ENCODE assay signal across 1 cellular context in the genomic region with DNA sequence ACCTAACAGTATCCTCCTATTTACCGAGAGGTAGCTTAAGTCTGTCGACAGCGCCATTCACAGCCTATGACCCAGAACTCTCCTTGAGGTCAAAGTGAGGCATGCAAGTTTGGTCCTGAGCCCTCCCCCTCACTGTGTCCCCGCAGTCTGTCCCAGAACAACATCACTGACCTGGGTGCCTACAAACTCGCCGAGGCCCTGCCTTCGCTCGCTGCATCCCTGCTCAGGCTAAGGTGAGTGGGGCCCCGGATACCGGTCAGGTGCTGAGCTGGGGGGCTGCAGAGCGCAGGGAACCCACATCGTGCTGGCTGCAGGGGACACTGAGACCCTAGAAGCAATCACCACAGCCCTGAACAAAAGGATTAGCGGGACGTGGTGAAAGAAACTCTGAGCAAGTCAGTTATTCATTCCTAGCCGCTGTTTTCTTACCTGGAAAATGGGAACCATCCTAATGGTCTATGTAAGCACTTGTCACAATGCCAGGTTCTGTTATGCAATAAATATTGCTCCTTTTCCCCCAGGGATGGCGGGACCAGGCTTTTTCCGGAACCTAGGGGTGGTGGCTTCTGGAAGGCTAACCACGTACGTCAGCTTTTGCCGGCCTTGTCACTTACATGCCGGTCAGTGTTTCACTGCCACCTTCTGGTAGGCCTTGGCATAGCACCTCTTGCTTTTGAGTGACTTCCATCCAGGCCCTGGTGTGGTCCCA.
TF ChIP-seq lines count a peak whose summit lies in the region.

No MANE protein-coding gene starts in this region.

TF ChIP-seq in liver, 16 proteins besides CTCF, POLR2A, EP300 and RAD21 (continued from another document):
- TF ChIP-seq FOXA1 (IDR thresholded peaks at IDR 0.05) (no peak), JUND (IDR thresholded peaks at IDR 0.05) (peak in 1 of 2 donors; percentile 19), HNF4A (conservative IDR thresholded peaks at IDR 0.05) (peak; percentile 25 to 40)
